In genomic region chr3:179898024-179898423, GRCh38 we compare ENCODE assay signal across 10 cellular contexts.
DNase-seq lines count a peak whose midpoint lies in the region; ATAC-seq and TF ChIP-seq lines count a peak whose summit lies in the region.
"Had no signal": no experiment of that assay in that cellular context is flagged by ENCODE, and none has a peak within 500 bp of the region (broad histone marks: within the 10 kb centered on the region; RNA-seq: fewer than 3 reads in every experiment).

No MANE protein-coding gene starts in this region.

- H2AFZ ChIP-seq in smooth muscle cell (ENCODE audit: low read depth), result no peak overlapping the region

- H4K20me1 ChIP-seq in smooth muscle cell (ENCODE audit: low read depth), result no peaks in the 10 kb centered on the region

- H3K4me2 ChIP-seq in smooth muscle cell, result peak overlapping the region; percentile 35

- H3K27me3 ChIP-seq in smooth muscle cell (ENCODE audit: low read depth), result peaks cover 8% of the 10 kb centered on the region
- H3K27me3 ChIP-seq in heart left ventricle, result peaks cover 0 to 37% (median 15%) of the 10 kb centered on the region in 9 donors

- no peaks in the 10 kb centered on the region for H3K36me3 ChIP-seq in smooth muscle cell (ENCODE audit: low read depth)
- H3K36me3 ChIP-seq in heart left ventricle, result no peaks in the 10 kb centered on the region

- H3F3A ChIP-seq in smooth muscle cell (ENCODE audit: low read depth), result no peaks in the 10 kb centered on the region

- intact Hi-C loops in heart left ventricle (cut with DNase I), result no loop called here

- 8% methylated on average over 2 of the region's 2 CpGs for WGBS in smooth muscle cell (ENCODE audit: low lambda C conversion rate)
- 13 to 25% (median 18%) methylated on average over 2 of the region's 2 CpGs for WGBS in heart left ventricle, 4 donors

- peak; percentile 89 for ATAC-seq in HG02678 (IDR thresholded peaks at IDR 0.05; ENCODE audit: unreplicated experiment)
- no peak for ATAC-seq in heart left ventricle

- no peak overlapping the region for H3K4me3 ChIP-seq in smooth muscle cell
- no peak overlapping the region for H3K4me3 ChIP-seq in heart left ventricle

- no peaks in the 10 kb centered on the region for H3K9me3 ChIP-seq in smooth muscle cell (replicated peaks; ENCODE audit: low read depth)
- H3K9me3 ChIP-seq in heart left ventricle, result no peaks in the 10 kb centered on the region

- TF ChIP-seq CTCF in smooth muscle cell (IDR thresholded peaks at IDR 0.05; ENCODE audit: borderline replicate concordance, insufficient read depth, poor library complexity, severe bottlenecking) (no peak), heart left ventricle (IDR thresholded peaks at IDR 0.05) (no peak)

- no peak overlapping the region for H3K9ac ChIP-seq in smooth muscle cell (ENCODE audit: low read depth)

- DNase-seq in activated CD4-positive, alpha-beta T cell treated with anti-CD3 and anti-CD28 coated beads for 48 hours, result peak; percentile 13
- no peak for DNase-seq in activated CD4-positive, alpha-beta T cell treated with anti-CD3 and anti-CD28 coated beads, Interleukin-2, amount 50 U/mL, for 1 hour
- DNase-seq in NCI-H146 (lab: John Stamatoyannopoulos, UW) (peak; percentile 71), astrocyte of the hippocampus (ENCODE audit: low read depth, low spot score) (peak; percentile 23), smooth muscle cell (lab: John Stamatoyannopoulos, UW; ENCODE audit: unreplicated experiment) (no peak), substantia nigra (lab: John Stamatoyannopoulos, UW) (no peak), heart left ventricle (no peak)

- H3K4me1 ChIP-seq in smooth muscle cell (ENCODE audit: low read depth) (no peaks in the 10 kb centered on the region), heart left ventricle (no peaks in the 10 kb centered on the region)

- H3K79me2 ChIP-seq in smooth muscle cell (ENCODE audit: low read depth), result no peaks in the 10 kb centered on the region

- H3K27ac ChIP-seq in smooth muscle cell (ENCODE audit: low read depth), result no peak overlapping the region
- no peak overlapping the region for H3K27ac ChIP-seq in substantia nigra (ENCODE audit: low read depth, low read length, poor library complexity, severe bottlenecking)
- no peak overlapping the region for H3K27ac ChIP-seq in heart left ventricle
- H3K27ac ChIP-seq: C4-2B, VCaP had no signal

- TF ChIP-seq POLR2A in heart left ventricle (IDR thresholded peaks at IDR 0.05), result no peak

Comparison
In these comparisons a context has a peak if more than half of its experiments do, and no peak if none do; other contexts are left out.
1. DNase-seq: peak in activated CD4-positive, alpha-beta T cell treated with anti-CD3 and anti-CD28 coated beads for 48 hours (single experiment), NCI-H146 (single experiment) and astrocyte of the hippocampus (single experiment); none in activated CD4-positive, alpha-beta T cell treated with anti-CD3 and anti-CD28 coated beads, Interleukin-2, amount 50 U/mL, for 1 hour (single experiment), smooth muscle cell (single experiment), substantia nigra (0 of 49) and heart left ventricle (0 of 5).